8 cellular contexts compared by ENCODE assay signal in genomic region chr6:108113557-108114519, GRCh38. TPM values are rescaled to one million over a fixed set of nuclear protein-coding genes. Genes with fewer than 3 reads are reported as not detected.
DNase-seq lines count a peak whose midpoint lies in the region; ATAC-seq and TF ChIP-seq lines count a peak whose summit lies in the region.

No MANE protein-coding gene starts in this region.

- H3K36me3 Mint-ChIP-seq in IgD-negative memory B cell = no peaks in the 10 kb centered on the region

- H3K36me3 ChIP-seq in duodenal mucosa (ENCODE audit: control insufficient read depth in 1 of 2, insufficient read depth in 2 of 2, low read length in 2 of 2) (no peaks in the 10 kb centered on the region), upper lobe of right lung (no peaks in the 10 kb centered on the region)

- in situ Hi-C loops in SK-MEL-5 (cut with HindIII; ENCODE audit: low pct_unique_long_range_greater_than_20kb, low sequenced_read_pairs) = no loop called here

- H3K27me3 ChIP-seq in duodenal mucosa (ENCODE audit: control insufficient read depth in 1 of 2, insufficient read depth in 2 of 2, low read length in 2 of 2) (peaks cover 49 to 76% of the 10 kb centered on the region in 2 donors), upper lobe of right lung (peaks cover 69% of the 10 kb centered on the region)

- no peaks in the 10 kb centered on the region for H3K9me3 ChIP-seq in duodenal mucosa (ENCODE audit: control insufficient read depth in 1 of 2, low read length in 2 of 2)
- no peaks in the 10 kb centered on the region for H3K9me3 ChIP-seq in upper lobe of right lung

- intact Hi-C loops in upper lobe of right lung (cut with DNase I) = loop anchor here (10.0 kb wide), 2 partner anchors 381 to 411 kb away; no protein-coding TSS in a partner anchor

- H3K4me3 ChIP-seq in duodenal mucosa (ENCODE audit: low read depth in 1 of 2, low read length in 2 of 2) (peak overlapping the region; percentile 36 to 51), upper lobe of right lung (peak overlapping the region; percentile 19)

- H3K4me3 Mint-ChIP-seq in IgD-negative memory B cell = peak overlapping the region; percentile 41 to 90 (median 86)

- no peaks in the 10 kb centered on the region for H3K9me3 Mint-ChIP-seq in IgD-negative memory B cell

- ATAC-seq in upper lobe of right lung = peak; percentile 11
- ATAC-seq in GM18498 (IDR thresholded peaks at IDR 0.05; ENCODE audit: unreplicated experiment) = no peak

- TF ChIP-seq CTCF in upper lobe of right lung (IDR thresholded peaks at IDR 0.05) = peak; percentile 46

- H3K9ac ChIP-seq in duodenal mucosa (ENCODE audit: low read depth in 1 of 2, low read length in 2 of 2) = peak overlapping the region in 1 of 2 donors; percentile 12

- H3K4me1 Mint-ChIP-seq in IgD-negative memory B cell = peaks cover 24 to 38% (median 36%) of the 10 kb centered on the region in 3 donors

- H3K27ac ChIP-seq in duodenal mucosa (ENCODE audit: low read depth, low read length) (no peak overlapping the region), upper lobe of right lung (no peak overlapping the region)

- H3K27me3 Mint-ChIP-seq in IgD-negative memory B cell = peaks cover 60% of the 10 kb centered on the region

- peak; percentile 53 for DNase-seq in NCI-H2107 treated with DMSO at 0.1 percent for 48 hours (lab: John Stamatoyannopoulos, UW; ENCODE audit: unreplicated experiment)
- DNase-seq in NCI-H2107 (lab: John Stamatoyannopoulos, UW) = no peak
- peak; percentile 71 for DNase-seq in SK-MEL-5 (ENCODE audit: low read depth, low spot score)
- DNase-seq in medulla oblongata (ENCODE audit: extremely low spot score) = peak; percentile 71
- no peak for DNase-seq in upper lobe of right lung

- peak overlapping the region; percentile 46 to 84 (median 63) for H3K27ac Mint-ChIP-seq in IgD-negative memory B cell

- H3K4me1 ChIP-seq in duodenal mucosa (ENCODE audit: control insufficient read depth in 1 of 2, insufficient read depth in 2 of 2, low read length in 2 of 2) = peaks cover 26 to 41% of the 10 kb centered on the region in 2 donors
- peaks cover 36% of the 10 kb centered on the region for H3K4me1 ChIP-seq in upper lobe of right lung

RNA-seq across cellular contexts. Expression of gene OSTM1, which starts 39.3 kb away (rescaled TPM):
- 29.9 TPM for polyA plus RNA-seq in IgD-negative memory B cell
- total RNA-seq in SK-MEL-5 (2014; rRNA removed; shearing (Covaris generic)) = 194 and 228 TPM in 2 replicates
- polyA plus RNA-seq in SK-MEL-5 (2015; cell fraction: cytosol; rRNA removed) = 102 and 134 TPM in 2 replicates
- polyA plus RNA-seq in SK-MEL-5 (2015; cell fraction: nucleus; rRNA removed) = 61.3 and 76.7 TPM in 2 replicates
- total RNA-seq in upper lobe of right lung = 59.3 TPM

RNA-seq across cellular contexts. Expression of gene NR2E1, which starts 52.0 kb away (rescaled TPM):
- not detected for polyA plus RNA-seq in IgD-negative memory B cell
- total RNA-seq in SK-MEL-5 (2014; rRNA removed; shearing (Covaris generic)) = 0.18 and 0.24 TPM in 2 replicates
- 0.07 TPM in 1 of 2 replicates, not detected in the other for polyA plus RNA-seq in SK-MEL-5 (2015; cell fraction: cytosol; rRNA removed)
- not detected in 2 replicates for polyA plus RNA-seq in SK-MEL-5 (2015; cell fraction: nucleus; rRNA removed)
- not detected for total RNA-seq in upper lobe of right lung

Comparison
In these comparisons a context has a peak if more than half of its experiments do, and no peak if none do; other contexts are left out.
1. DNase-seq: peak in NCI-H2107 treated with DMSO at 0.1 percent for 48 hours (single experiment), SK-MEL-5 (single experiment) and medulla oblongata (single experiment); none in NCI-H2107 (single experiment) and upper lobe of right lung (single experiment).